In genomic region chr16:17469011-17469741, GRCh38 we compare ENCODE assay signal across 8 cellular contexts. TPM values are rescaled to one million over a fixed set of nuclear protein-coding genes. Genes with fewer than 3 reads are reported as not detected.
A peak's percentile ranks its signal among the peaks of the same experiment; 100 is the strongest.
DNase-seq lines count a peak whose midpoint lies in the region; ATAC-seq and TF ChIP-seq lines count a peak whose summit lies in the region.

No MANE protein-coding gene starts in this region.

- H2AK5ac ChIP-seq in mesenchymal stem cell (ENCODE audit: low read length, severe bottlenecking) = no peak overlapping the region

- H2BK12ac ChIP-seq in mesenchymal stem cell (ENCODE audit: low read length in 2 of 2) = no peak overlapping the region

- H3K14ac ChIP-seq in mesenchymal stem cell (ENCODE audit: low read length in 2 of 2) = no peak overlapping the region

- H2BK5ac ChIP-seq in mesenchymal stem cell (ENCODE audit: low read depth, low read length, poor library complexity, severe bottlenecking) = no peak overlapping the region

- intact Hi-C loops in Right ventricle myocardium superior (cut with DNase I) (loop anchor here (5.0 kb wide), 1 partner anchor 192 kb away; no protein-coding TSS in a partner anchor), cardiac septum (cut with DNase I) (loop anchor here (5.0 to 10.0 kb wide), 4 partner anchors 192 to 607 kb away; no protein-coding TSS in a partner anchor), vagina (cut with DNase I) (loop anchor here (10.0 kb wide), 1 partner anchor 194 kb away; no protein-coding TSS in a partner anchor)

- H3K4me2 ChIP-seq in mesenchymal stem cell (ENCODE audit: low read length, poor library complexity, severe bottlenecking) = no peak overlapping the region

- no peak for DNase-seq in Right ventricle myocardium superior
- no peak for DNase-seq in cardiac septum (ENCODE audit: low spot score)
- peak; percentile 72 for DNase-seq in astrocyte of the spinal cord (ENCODE audit: low read depth, low spot score)
- no peak for DNase-seq in mesenchymal stem cell
- DNase-seq in vagina (ENCODE audit: extremely low spot score in 2 of 2) = peak in 1 of 2 donors; percentile 86
- DNase-seq in CD1c-positive myeloid dendritic cell (ENCODE audit: extremely low spot score) = no peak
- DNase-seq in dermis blood vessel endothelial cell = no peak

- H3K79me1 ChIP-seq in mesenchymal stem cell (replicated peaks; ENCODE audit: low read length, poor library complexity, severe bottlenecking) = no peaks in the 10 kb centered on the region

- H3K9me3 ChIP-seq in mesenchymal stem cell (ENCODE audit: control insufficient read depth, low read length) = no peaks in the 10 kb centered on the region
- H3K9me3 ChIP-seq in vagina = no peaks in the 10 kb centered on the region

- no peak for TF ChIP-seq CTCF in astrocyte of the spinal cord (IDR thresholded peaks at IDR 0.05; ENCODE audit: low read depth, low read length)
- peak in 1 of 3 experiments; percentile 5 for TF ChIP-seq CTCF in vagina (IDR thresholded peaks at IDR 0.05)

- H3K4ac ChIP-seq in mesenchymal stem cell (ENCODE audit: low read depth in 1 of 2, low read length in 2 of 2) = no peak overlapping the region

- H3K23ac ChIP-seq in mesenchymal stem cell (ENCODE audit: low read length in 2 of 2) = no peak overlapping the region

- no peak overlapping the region for H2BK120ac ChIP-seq in mesenchymal stem cell (ENCODE audit: low read depth, low read length)

- H3K18ac ChIP-seq in mesenchymal stem cell (ENCODE audit: low read depth in 1 of 2, low read length in 2 of 2) = no peak overlapping the region

- H3K36me3 ChIP-seq in mesenchymal stem cell (ENCODE audit: control insufficient read depth in 1 of 2, insufficient read depth in 2 of 2, low read depth in 1 of 2, low read length in 2 of 2) (peaks cover 0 to 12% of the 10 kb centered on the region in 2 experiments), vagina (no peaks in the 10 kb centered on the region)

- H3K4me3 ChIP-seq in astrocyte of the spinal cord (ENCODE audit: low read depth, low read length) (peak overlapping the region; percentile 78), mesenchymal stem cell (ENCODE audit: insufficient read depth in 1 of 2, low read depth in 1 of 2, low read length in 2 of 2) (peak overlapping the region in 1 of 2 experiments; percentile 91), vagina (peak overlapping the region; percentile 78 to 91)

- peaks cover 6% of the 10 kb centered on the region for H3K4me1 ChIP-seq in mesenchymal stem cell (ENCODE audit: control insufficient read depth, insufficient read depth, low read depth, low read length)
- H3K4me1 ChIP-seq in vagina = peaks cover 41% of the 10 kb centered on the region

- no peak overlapping the region for H4K91ac ChIP-seq in mesenchymal stem cell (ENCODE audit: low read length)

- no peak overlapping the region for H3K27ac ChIP-seq in mesenchymal stem cell (ENCODE audit: low read length, poor library complexity, severe bottlenecking)
- peak overlapping the region; percentile 79 for H3K27ac ChIP-seq in vagina

- WGBS in mesenchymal stem cell = 49% methylated on average over 18 of the region's 18 CpGs

- H3K27me3 ChIP-seq in mesenchymal stem cell (ENCODE audit: control insufficient read depth in 1 of 2, insufficient read depth in 1 of 2, low read length in 2 of 2) (peaks cover 0 to 44% of the 10 kb centered on the region in 2 experiments), vagina (no peaks in the 10 kb centered on the region)

- in situ Hi-C loops in astrocyte of the spinal cord (cut with HindIII; ENCODE audit: low sequenced_read_pairs) = no loop called here

- peak; percentile 4 for ATAC-seq in Right ventricle myocardium superior (ENCODE audit: poor library complexity)
- no peak for ATAC-seq in HG02870 (IDR thresholded peaks at IDR 0.05; ENCODE audit: unreplicated experiment)

- H3K9ac ChIP-seq in mesenchymal stem cell (ENCODE audit: low read length) = peak overlapping the region; percentile 91

- no peak overlapping the region for H2BK15ac ChIP-seq in mesenchymal stem cell (ENCODE audit: low read depth, poor library complexity, severe bottlenecking)

- H2AFZ ChIP-seq in mesenchymal stem cell (ENCODE audit: low read depth, low read length) = no peak overlapping the region

- no peak overlapping the region for H4K8ac ChIP-seq in mesenchymal stem cell (ENCODE audit: low read length)

- TF ChIP-seq POLR2A in vagina (IDR thresholded peaks at IDR 0.05) = peak in 1 of 2 donors; percentile 5

RNA-seq across cellular contexts. Expression of gene XYLT1, which starts 1.6 kb away (rescaled TPM):
- total RNA-seq in Right ventricle myocardium superior = 1.7 TPM
- 2.9 TPM for total RNA-seq in cardiac septum
- 0.01 TPM for polyA plus RNA-seq in mesenchymal stem cell (2013, experiment 1 of 2)
- polyA plus RNA-seq in mesenchymal stem cell (2013, experiment 2 of 2) = 0.03 TPM
- 27.3 TPM for total RNA-seq in vagina
- total RNA-seq in dermis blood vessel endothelial cell = 1.3 and 2.0 TPM in 2 replicates
